Comparison of ENCODE assay signal across 3 cellular contexts in the genomic region with DNA sequence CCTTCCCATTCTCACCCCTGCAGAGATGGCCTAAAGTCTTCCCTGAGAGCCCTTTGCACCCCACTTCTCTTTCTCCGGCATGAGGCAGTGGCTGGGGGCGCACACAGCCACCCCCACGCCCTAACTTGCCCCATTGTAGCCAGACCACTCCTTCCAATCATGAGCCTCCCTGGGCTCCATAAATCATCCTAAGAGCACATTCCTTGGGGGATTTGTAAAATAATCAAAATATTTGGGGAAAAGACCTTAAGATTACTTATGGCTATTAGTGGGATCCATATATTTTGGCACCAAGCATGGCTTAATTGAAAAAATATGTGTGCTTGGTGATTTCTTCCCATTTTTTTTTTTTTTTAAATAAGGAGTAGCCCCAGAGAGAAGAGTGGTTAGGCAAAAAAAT.
TF ChIP-seq lines count a peak whose summit lies in the region.

No MANE protein-coding gene starts in this region.

TF ChIP-seq in A549, 52 proteins besides CTCF, POLR2A, EP300 and RAD21:
- no peak for TF ChIP-seq CBX2 (IDR thresholded peaks at IDR 0.05; ENCODE audit: borderline replicate concordance, low read depth)

TF ChIP-seq in IMR-90, 13 proteins besides CTCF, POLR2A, EP300 and RAD21:
- TF ChIP-seq MXI1 (IDR thresholded peaks at IDR 0.05; ENCODE audit: borderline replicate concordance, low read depth, low read length), result no peak
- TF ChIP-seq BHLHE40 (IDR thresholded peaks at IDR 0.05; ENCODE audit: low read depth, low read length), result no peak
- no peak for TF ChIP-seq FOS (IDR thresholded peaks at IDR 0.05; ENCODE audit: low read depth, low read length)
- TF ChIP-seq CEBPB (IDR thresholded peaks at IDR 0.05; ENCODE audit: low read depth, low read length), result no peak
- TF ChIP-seq MAFK (IDR thresholded peaks at IDR 0.05; ENCODE audit: low read depth, low read length), result no peak
- no peak for TF ChIP-seq RCOR1 (IDR thresholded peaks at IDR 0.05; ENCODE audit: insufficient replicate concordance, low read length)
- TF ChIP-seq CHD1 (IDR thresholded peaks at IDR 0.05; ENCODE audit: low read depth, low read length), result no peak
- TF ChIP-seq, protein P1, sequence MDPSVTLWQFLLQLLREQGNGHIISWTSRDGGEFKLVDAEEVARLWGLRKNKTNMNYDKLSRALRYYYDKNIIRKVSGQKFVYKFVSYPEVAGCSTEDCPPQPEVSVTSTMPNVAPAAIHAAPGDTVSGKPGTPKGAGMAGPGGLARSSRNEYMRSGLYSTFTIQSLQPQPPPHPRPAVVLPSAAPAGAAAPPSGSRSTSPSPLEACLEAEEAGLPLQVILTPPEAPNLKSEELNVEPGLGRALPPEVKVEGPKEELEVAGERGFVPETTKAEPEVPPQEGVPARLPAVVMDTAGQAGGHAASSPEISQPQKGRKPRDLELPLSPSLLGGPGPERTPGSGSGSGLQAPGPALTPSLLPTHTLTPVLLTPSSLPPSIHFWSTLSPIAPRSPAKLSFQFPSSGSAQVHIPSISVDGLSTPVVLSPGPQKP (IDR thresholded peaks at IDR 0.05; ENCODE audit: borderline replicate concordance, low read depth, low read length), result no peak
- no peak for TF ChIP-seq NFE2L2 (IDR thresholded peaks at IDR 0.05; ENCODE audit: low read depth, low read length)
- no peak for TF ChIP-seq RFX5 (IDR thresholded peaks at IDR 0.05; ENCODE audit: low read depth, low read length)
- TF ChIP-seq SMC3 (IDR thresholded peaks at IDR 0.05; ENCODE audit: low read depth, low read length), result no peak
- TF ChIP-seq, protein P2, sequence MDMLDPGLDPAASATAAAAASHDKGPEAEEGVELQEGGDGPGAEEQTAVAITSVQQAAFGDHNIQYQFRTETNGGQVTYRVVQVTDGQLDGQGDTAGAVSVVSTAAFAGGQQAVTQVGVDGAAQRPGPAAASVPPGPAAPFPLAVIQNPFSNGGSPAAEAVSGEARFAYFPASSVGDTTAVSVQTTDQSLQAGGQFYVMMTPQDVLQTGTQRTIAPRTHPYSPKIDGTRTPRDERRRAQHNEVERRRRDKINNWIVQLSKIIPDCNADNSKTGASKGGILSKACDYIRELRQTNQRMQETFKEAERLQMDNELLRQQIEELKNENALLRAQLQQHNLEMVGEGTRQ (IDR thresholded peaks at IDR 0.05; ENCODE audit: low read depth, low read length), result no peak
- TF ChIP-seq MAZ (IDR thresholded peaks at IDR 0.05; ENCODE audit: borderline replicate concordance, low read depth, low read length), result no peak

TF ChIP-seq in H1, 55 proteins besides CTCF, POLR2A, EP300 and RAD21:
- no peak for TF ChIP-seq FOSL1 (IDR thresholded peaks at IDR 0.05; ENCODE audit: insufficient read depth, low read depth, low read length)
- no peak for TF ChIP-seq TEAD4 (IDR thresholded peaks at IDR 0.05; ENCODE audit: low read depth, low read length)
- no peak for TF ChIP-seq SUZ12 (IDR thresholded peaks at IDR 0.05; ENCODE audit: low read length)
- TF ChIP-seq NANOG (IDR thresholded peaks at IDR 0.05; ENCODE audit: insufficient read depth, low read depth, low read length, poor library complexity, severe bottlenecking), result no peak
- TF ChIP-seq CREB1 (IDR thresholded peaks at IDR 0.05), result no peak
- no peak for TF ChIP-seq PHF8 (conservative IDR thresholded peaks at IDR 0.05; ENCODE audit: low read depth, low read length)
- no peak for TF ChIP-seq RFX5 (IDR thresholded peaks at IDR 0.05; ENCODE audit: borderline replicate concordance, low read depth, low read length)
- TF ChIP-seq, protein P3, sequence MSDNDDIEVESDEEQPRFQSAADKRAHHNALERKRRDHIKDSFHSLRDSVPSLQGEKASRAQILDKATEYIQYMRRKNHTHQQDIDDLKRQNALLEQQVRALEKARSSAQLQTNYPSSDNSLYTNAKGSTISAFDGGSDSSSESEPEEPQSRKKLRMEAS (IDR thresholded peaks at IDR 0.05), result no peak
TF ChIP-seq in H1: peak in this region for 0.
